Comparison of ENCODE assay signal across 9 cellular contexts in the genomic region with DNA sequence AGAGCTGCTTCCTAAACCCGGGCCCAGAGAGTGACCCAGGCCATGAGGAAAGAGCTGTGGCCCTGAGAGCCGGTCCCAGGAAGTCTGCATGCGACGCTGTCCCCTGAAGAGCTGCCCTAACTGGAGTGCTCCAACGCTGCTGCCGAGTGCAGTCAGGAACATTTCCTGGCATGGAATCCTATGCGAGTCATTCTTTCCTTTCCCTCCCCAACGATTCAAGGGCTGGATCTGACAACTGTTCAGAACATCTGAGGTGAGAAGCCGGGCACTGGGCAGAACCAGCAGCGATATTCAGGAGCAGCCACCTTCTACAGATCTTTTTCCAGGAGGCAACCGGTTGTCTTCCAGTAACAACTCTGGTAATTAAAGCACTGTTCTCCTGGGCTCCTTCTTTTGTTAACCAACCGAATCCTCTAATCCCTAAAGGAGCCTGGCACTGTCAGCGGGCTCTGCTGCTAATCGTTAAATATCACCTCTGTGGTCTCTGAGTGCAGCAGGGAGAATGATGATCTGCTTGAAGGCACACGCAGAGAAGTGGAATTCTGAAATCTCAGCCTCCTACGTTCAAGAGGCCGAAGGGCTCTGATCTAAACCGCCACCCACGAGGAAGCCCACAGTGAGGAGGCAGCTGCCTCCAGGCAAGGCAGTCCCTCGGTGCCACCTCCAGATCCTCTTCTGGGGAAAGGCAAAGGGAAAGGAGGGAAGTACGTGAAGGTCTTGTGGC. TPM values are rescaled to one million over a fixed set of nuclear protein-coding genes. Genes with fewer than 3 reads are reported as not detected.
DNase-seq lines count a peak whose midpoint lies in the region; ATAC-seq, FAIRE-seq and TF ChIP-seq lines count a peak whose summit lies in the region.
"Had no signal": no experiment of that assay in that cellular context is flagged by ENCODE, and none has a peak within 500 bp of the region (broad histone marks: within the 10 kb centered on the region; RNA-seq: fewer than 3 reads in every experiment).

No MANE protein-coding gene starts in this region.

- H3K4me1 Mint-ChIP-seq in activated naive CD4-positive, alpha-beta T cell treated with anti-CD3 and anti-CD28 coated beads, Interleukin-2, amount 50 U/mL, for 24 hours, result peaks cover 82% of the 10 kb centered on the region
- H3K4me1 Mint-ChIP-seq in activated naive CD4-positive, alpha-beta T cell treated with anti-CD3 and anti-CD28 coated beads, Interleukin-2, amount 10 ng/mL, durations not matched to agents 7 days and 5 days, result peaks cover 37% of the 10 kb centered on the region
- peaks cover 68% of the 10 kb centered on the region for H3K4me1 Mint-ChIP-seq in stimulated activated effector memory CD8-positive, alpha-beta T cell treated with anti-CD3 and anti-CD28 coated beads, Interleukin-12 subunit alpha, Interleukin-12 subunit beta, amount 100 ng/mL, for 72 hours

- no peaks in the 10 kb centered on the region for H3K9me3 Mint-ChIP-seq in activated naive CD4-positive, alpha-beta T cell treated with anti-CD3 and anti-CD28 coated beads, Interleukin-2, amount 50 U/mL, for 24 hours
- H3K9me3 Mint-ChIP-seq in activated naive CD4-positive, alpha-beta T cell treated with anti-CD3 and anti-CD28 coated beads, Interleukin-2, amount 10 ng/mL, durations not matched to agents 7 days and 5 days, result no peaks in the 10 kb centered on the region
- no peaks in the 10 kb centered on the region for H3K9me3 Mint-ChIP-seq in stimulated activated effector memory CD8-positive, alpha-beta T cell treated with anti-CD3 and anti-CD28 coated beads, Interleukin-12 subunit alpha, Interleukin-12 subunit beta, amount 100 ng/mL, for 72 hours

- no peak for ATAC-seq in stimulated activated effector memory CD8-positive, alpha-beta T cell treated with anti-CD3 and anti-CD28 coated beads, Interleukin-12 subunit alpha, Interleukin-12 subunit beta, amount 100 ng/mL, for 72 hours

- no peaks in the 10 kb centered on the region for H3K27me3 Mint-ChIP-seq in activated naive CD4-positive, alpha-beta T cell treated with anti-CD3 and anti-CD28 coated beads, Interleukin-2, amount 50 U/mL, for 24 hours
- no peaks in the 10 kb centered on the region for H3K27me3 Mint-ChIP-seq in activated naive CD4-positive, alpha-beta T cell treated with anti-CD3 and anti-CD28 coated beads, Interleukin-2, amount 10 ng/mL, durations not matched to agents 7 days and 5 days

- CTCF ChIA-PET in activated naive CD4-positive, alpha-beta T cell treated with anti-CD3 and anti-CD28 coated beads, Interleukin-2, amount 10 ng/mL, durations not matched to agents 7 days and 5 days (lab: Charles Lee), result no interaction called here

- peak overlapping the region; percentile 23 for H3K27ac Mint-ChIP-seq in activated naive CD4-positive, alpha-beta T cell treated with anti-CD3 and anti-CD28 coated beads, Interleukin-2, amount 50 U/mL, for 24 hours
- no peak overlapping the region for H3K27ac Mint-ChIP-seq in activated naive CD4-positive, alpha-beta T cell treated with anti-CD3 and anti-CD28 coated beads, Interleukin-2, amount 10 ng/mL, durations not matched to agents 7 days and 5 days
- peak overlapping the region; percentile 87 for H3K27ac Mint-ChIP-seq in stimulated activated effector memory CD8-positive, alpha-beta T cell treated with anti-CD3 and anti-CD28 coated beads, Interleukin-12 subunit alpha, Interleukin-12 subunit beta, amount 100 ng/mL, for 72 hours

- DNase-seq in activated naive CD4-positive, alpha-beta T cell treated with anti-CD3 and anti-CD28 coated beads, Interleukin-2, amount 10 ng/mL, durations not matched to agents 7 days and 5 days, result no peak
- DNase-seq in bronchial epithelial cell (ENCODE audit: low read depth) (peak; percentile 56), DMS53 treated with DMSO at 0.1 percent for 48 hours (lab: John Stamatoyannopoulos, UW; ENCODE audit: unreplicated experiment) (no peak), NCI-H1105 treated with DMSO at 0.1 percent for 48 hours (lab: John Stamatoyannopoulos, UW) (no peak)
- no peak for DNase-seq in stimulated activated effector memory CD8-positive, alpha-beta T cell treated with anti-CD3 and anti-CD28 coated beads, Interleukin-12 subunit alpha, Interleukin-12 subunit beta, amount 100 ng/mL, for 72 hours (ENCODE audit: low spot score in 2 of 2)
- DNase-seq in activated CD4-positive, CD25-positive, alpha-beta regulatory T cell (lab: John Stamatoyannopoulos, UW), result no peak
- DNase-seq: DND-41 had no signal

- H3K4me3 Mint-ChIP-seq in activated naive CD4-positive, alpha-beta T cell treated with anti-CD3 and anti-CD28 coated beads, Interleukin-2, amount 50 U/mL, for 24 hours, result no peak overlapping the region
- no peak overlapping the region for H3K4me3 Mint-ChIP-seq in activated naive CD4-positive, alpha-beta T cell treated with anti-CD3 and anti-CD28 coated beads, Interleukin-2, amount 10 ng/mL, durations not matched to agents 7 days and 5 days
- H3K4me3 Mint-ChIP-seq in stimulated activated effector memory CD8-positive, alpha-beta T cell treated with anti-CD3 and anti-CD28 coated beads, Interleukin-12 subunit alpha, Interleukin-12 subunit beta, amount 100 ng/mL, for 72 hours, result no peak overlapping the region

- FAIRE-seq in bronchial epithelial cell (lab: Jason Lieb, UNC), result no peak

- H3K4me3 ChIP-seq in bronchial epithelial cell (ENCODE audit: low read depth, low read length), result no peak overlapping the region

- TF ChIP-seq CTCF in bronchial epithelial cell (IDR thresholded peaks at IDR 0.05; ENCODE audit: insufficient read depth, low read length, severe bottlenecking), result no peak

- peaks cover 4% of the 10 kb centered on the region for H3K36me3 Mint-ChIP-seq in activated naive CD4-positive, alpha-beta T cell treated with anti-CD3 and anti-CD28 coated beads, Interleukin-2, amount 50 U/mL, for 24 hours
- H3K36me3 Mint-ChIP-seq in activated naive CD4-positive, alpha-beta T cell treated with anti-CD3 and anti-CD28 coated beads, Interleukin-2, amount 10 ng/mL, durations not matched to agents 7 days and 5 days, result peaks cover 12% of the 10 kb centered on the region
- H3K36me3 Mint-ChIP-seq in stimulated activated effector memory CD8-positive, alpha-beta T cell treated with anti-CD3 and anti-CD28 coated beads, Interleukin-12 subunit alpha, Interleukin-12 subunit beta, amount 100 ng/mL, for 72 hours, result peaks cover 16% of the 10 kb centered on the region

- peaks cover 1% of the 10 kb centered on the region for H3K36me3 ChIP-seq in bronchial epithelial cell (ENCODE audit: control insufficient read depth, insufficient read depth, low read length)

- no peaks in the 10 kb centered on the region for H3K27me3 ChIP-seq in bronchial epithelial cell (ENCODE audit: control insufficient read depth, insufficient read depth, low read length)
- H3K27me3 ChIP-seq in layer of hippocampus (ENCODE audit: control insufficient read depth, insufficient read depth, low read length), result no peaks in the 10 kb centered on the region

- peak overlapping the region; percentile 76 for H3K27ac ChIP-seq in layer of hippocampus (ENCODE audit: low read depth, low read length)

RNA-seq across cellular contexts. Expression of a gene that starts 55.8 kb away (rescaled TPM):
- total RNA-seq in bronchial epithelial cell, result 0.26 TPM in 2 replicates
